Comparison of ENCODE assay signal across 31 cellular contexts in the genomic region with DNA sequence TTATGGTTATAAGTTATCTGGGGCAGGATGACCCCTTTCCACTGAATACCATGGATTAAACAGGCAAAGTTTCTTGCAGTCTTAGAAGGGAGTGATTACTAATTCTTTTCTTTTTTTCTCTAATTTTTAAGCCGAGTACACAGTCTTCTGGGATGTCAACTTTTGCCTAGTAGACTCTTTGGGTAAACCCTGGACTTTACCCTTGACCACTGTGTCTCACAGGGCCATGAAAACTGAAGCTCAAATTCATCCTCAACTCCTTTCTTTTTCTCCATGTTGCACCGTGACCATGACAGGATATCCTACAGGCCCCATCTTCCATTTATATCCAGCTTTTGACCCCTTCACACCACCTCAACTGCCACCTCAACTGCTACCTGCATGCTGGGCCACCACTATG. TPM values are rescaled to one million over a fixed set of nuclear protein-coding genes. Genes with fewer than 3 reads are reported as not detected.
"Had no signal": no experiment of that assay in that cellular context is flagged by ENCODE, and none has a peak within 500 bp of the region (broad histone marks: within the 10 kb centered on the region; RNA-seq: fewer than 3 reads in every experiment).

No MANE protein-coding gene starts in this region.

- H3K4me1 Mint-ChIP-seq: nephron progenitor cell; neural crest cell; stimulated activated memory B cell treated with anti-CD40 and anti-IgM and Interleukin-4, amounts not matched to agents 10 μg/mL and 1 μg/mL and 100 μg/mL, for 72 hours; stimulated activated naive CD8-positive, alpha-beta T cell treated with anti-CD3 and anti-CD28 coated beads, Interleukin-15, amount 100 ng/mL, for 72 hours had no signal

- H3K4me1 ChIP-seq: psoas muscle, right lobe of liver, sigmoid colon, suprapubic skin, testis, tibial artery, transverse colon, upper lobe of right lung, uterus had no signal

- ATAC-seq: naive thymus-derived CD8-positive, alpha-beta T cell; natural killer cell treated with Interleukin-12 subunit alpha and Interleukin-12 subunit beta and Interleukin-15 and Interleukin-18, amount 100 ng/mL, for 72 hours; pancreas; psoas muscle; right cardiac atrium; stimulated activated memory B cell treated with anti-CD40 and anti-IgM and Interleukin-4, amounts not matched to agents 10 μg/mL and 1 μg/mL and 100 μg/mL, for 72 hours; stimulated activated naive CD8-positive, alpha-beta T cell treated with anti-CD3 and anti-CD28 coated beads, Interleukin-15, amount 100 ng/mL, for 72 hours; stimulated activated naive CD8-positive, alpha-beta T cell treated with anti-CD3 and anti-CD28 coated beads, Interleukin-15, Interleukin-2, amounts not matched to agents 100 U/mL and 50 U/mL, for 24 hours; upper lobe of right lung had no signal

- H3K27ac Mint-ChIP-seq: natural killer cell treated with Interleukin-12 subunit alpha and Interleukin-12 subunit beta and Interleukin-15 and Interleukin-18, amount 100 ng/mL, for 72 hours; nephron progenitor cell; progenitor cell of endocrine pancreas; stimulated activated memory B cell treated with anti-CD40 and anti-IgM and Interleukin-4, amounts not matched to agents 10 μg/mL and 1 μg/mL and 100 μg/mL, for 72 hours; stimulated activated naive CD8-positive, alpha-beta T cell treated with anti-CD3 and anti-CD28 coated beads, Interleukin-15, amount 100 ng/mL, for 72 hours; type B pancreatic cell had no signal

- H3K9me3 ChIP-seq: neutrophil, pancreas, psoas muscle, right lobe of liver, sigmoid colon, suprapubic skin, testis, tibial artery, transverse colon, upper lobe of right lung, uterus had no signal

- H3K4me3 ChIP-seq: pancreas, psoas muscle, right lobe of liver, sigmoid colon, suprapubic skin, testis, tibial artery, transverse colon, upper lobe of right lung, uterus had no signal

- FAIRE-seq: pancreas, small intestine had no signal

- H3K4me3 Mint-ChIP-seq: naive thymus-derived CD8-positive, alpha-beta T cell; natural killer cell treated with Interleukin-12 subunit alpha and Interleukin-12 subunit beta and Interleukin-15 and Interleukin-18, amount 100 ng/mL, for 72 hours; nephron progenitor cell; neural crest cell; stimulated activated memory B cell treated with anti-CD40 and anti-IgM and Interleukin-4, amounts not matched to agents 10 μg/mL and 1 μg/mL and 100 μg/mL, for 72 hours; stimulated activated naive CD8-positive, alpha-beta T cell treated with anti-CD3 and anti-CD28 coated beads, Interleukin-15, amount 100 ng/mL, for 72 hours; type B pancreatic cell had no signal

- H3K27ac ChIP-seq: neutrophil, pancreas, psoas muscle, right lobe of liver, sigmoid colon, suprapubic skin, testis, tibial artery, transverse colon, upper lobe of right lung, uterus had no signal

- H3K36me3 Mint-ChIP-seq: natural killer cell treated with Interleukin-12 subunit alpha and Interleukin-12 subunit beta and Interleukin-15 and Interleukin-18, amount 100 ng/mL, for 72 hours; stimulated activated memory B cell treated with anti-CD40 and anti-IgM and Interleukin-4, amounts not matched to agents 10 μg/mL and 1 μg/mL and 100 μg/mL, for 72 hours; type B pancreatic cell had no signal

- H3K9me3 Mint-ChIP-seq: naive thymus-derived CD8-positive, alpha-beta T cell; natural killer cell treated with Interleukin-12 subunit alpha and Interleukin-12 subunit beta and Interleukin-15 and Interleukin-18, amount 100 ng/mL, for 72 hours; nephron progenitor cell; neural crest cell; stimulated activated memory B cell treated with anti-CD40 and anti-IgM and Interleukin-4, amounts not matched to agents 10 μg/mL and 1 μg/mL and 100 μg/mL, for 72 hours; stimulated activated naive CD8-positive, alpha-beta T cell treated with anti-CD3 and anti-CD28 coated beads, Interleukin-15, amount 100 ng/mL, for 72 hours; type B pancreatic cell had no signal

- H3K27me3 ChIP-seq: neutrophil, pancreas, right lobe of liver, testis, uterus had no signal

- H3K36me3 ChIP-seq: neutrophil, pancreas, right lobe of liver, sigmoid colon, suprapubic skin, tibial artery, transverse colon, upper lobe of right lung, uterus had no signal

- DNase-seq: naive thymus-derived CD8-positive, alpha-beta T cell; nephron progenitor cell; nucleus accumbens; pancreas; psoas muscle; right cardiac atrium; right lobe of liver; sigmoid colon; small intestine; stimulated activated CD4-positive, alpha-beta T cell treated with anti-CD3 and anti-CD28 coated beads, Interleukin-15, amount 100 ng/mL, for 24 hours; stimulated activated CD4-positive, alpha-beta T cell treated with anti-CD3 and anti-CD28 coated beads, Interleukin-2, amount 100 ng/mL, for 24 hours; stimulated activated CD4-positive, alpha-beta T cell treated with anti-CD3 and anti-CD28 coated beads, Interleukin-4, amount 100 ng/mL, for 1 hour; stimulated activated CD4-positive, alpha-beta T cell treated with anti-CD3 and anti-CD28 coated beads, Interleukin-4, amount 100 ng/mL, for 4 hours; stimulated activated CD8-positive, alpha-beta memory T cell treated with anti-CD3 and anti-CD28 coated beads, Interleukin-4, amount 100 ng/mL, for 48 hours; stimulated activated naive CD4-positive, alpha-beta T cell; stimulated activated naive CD8-positive, alpha-beta T cell treated with anti-CD3 and anti-CD28 coated beads, Interleukin-15, amount 100 ng/mL, for 72 hours; stimulated activated naive CD8-positive, alpha-beta T cell treated with anti-CD3 and anti-CD28 coated beads, Interleukin-15, Interleukin-2, amounts not matched to agents 100 U/mL and 50 U/mL, for 24 hours; substantia nigra; testis; tibial artery; transverse colon; upper lobe of right lung; uterus had no signal

RNA-seq across cellular contexts. Expression of a gene that starts 51.8 kb away (rescaled TPM):
- total RNA-seq: neural crest cell, osteocyte, sigmoid colon, upper lobe of right lung had no signal
